Comparison of ENCODE assay signal across 31 cellular contexts in genomic region chr6:125269328-125269985, GRCh38.
"Had no signal": no experiment of that assay in that cellular context is flagged by ENCODE, and none has a peak within 500 bp of the region (broad histone marks: within the 10 kb centered on the region; RNA-seq: fewer than 3 reads in every experiment).

No MANE protein-coding gene starts in this region.

- H3K9me3 ChIP-seq: ascending aorta, breast epithelium, Peyer's patch, SJSA1, SK-N-SH had no signal

- ATAC-seq: activated CD4-positive, alpha-beta T cell treated with anti-CD3 and anti-CD28 coated beads for 36 hours; activated CD4-positive, CD25-positive, alpha-beta regulatory T cell treated with anti-CD3 and anti-CD28 coated beads, Interleukin-2, amount 50 U/mL, for 24 hours; activated CD8-positive, alpha-beta T cell treated with anti-CD3 and anti-CD28 coated beads, Interleukin-2, amount 10 ng/mL, durations not matched to agents 7 days and 5 days; PC-3 had no signal

- H3K27ac ChIP-seq: ascending aorta, breast epithelium, KMS-11, Peyer's patch, SJSA1 had no signal

- H3K27me3 ChIP-seq: ascending aorta, breast epithelium, Peyer's patch, SJSA1 had no signal

- H3K36me3 ChIP-seq: breast epithelium had no signal

- FAIRE-seq: TTC549 had no signal

- H3K9ac ChIP-seq: KMS-11, SK-N-SH had no signal

- H3K4me1 ChIP-seq: breast epithelium, Peyer's patch had no signal

- H3K4me2 ChIP-seq: KMS-11, SK-N-SH had no signal

- H3K4me3 ChIP-seq: ascending aorta, breast epithelium, Peyer's patch, SJSA1 had no signal

- DNase-seq: activated CD4-positive, alpha-beta T cell treated with anti-CD3 and anti-CD28 coated beads for 36 hours; activated CD4-positive, alpha-beta T cell treated with anti-CD3 and anti-CD28 coated beads, Interleukin-2, amount 10 ng/mL, durations not matched to agents 7 days and 5 days; activated CD4-positive, alpha-beta T cell treated with anti-CD3 and anti-CD28 coated beads, Interleukin-2, amount 50 U/mL, for 48 hours; activated CD8-positive, alpha-beta T cell treated with anti-CD3 and anti-CD28 coated beads, Interleukin-2, amount 10 ng/mL, durations not matched to agents 7 days and 5 days; activated gamma-delta T cell; activated naive CD4-positive, alpha-beta T cell treated with Interleukin-2 at 50 U/mL for 16 hours; activated naive CD8-positive, alpha-beta T cell treated with anti-CD3 and anti-CD28 coated beads, Interleukin-2, amount 10 ng/mL, durations not matched to agents 7 days and 5 days; activated T-cell treated with anti-CD3 and anti-CD28 coated beads, Interleukin-2, amount 50 U/mL, for 24 hours; amygdala; MM.1S; MV-4-11; NCI-H1092; NCI-H1417; NCI-H146; NCI-H187; NCI-H2029 treated with DMSO at 0.1 percent for 48 hours; NCI-H226; NCI-H446 treated with DMSO at 0.1 percent for 48 hours; NCI-H69; NCI-H82; PC-3; Peyer's patch; RPMI8226; SHP77 treated with DMSO at 0.1 percent for 48 hours; SK-N-SH had no signal
